In the genomic region with DNA sequence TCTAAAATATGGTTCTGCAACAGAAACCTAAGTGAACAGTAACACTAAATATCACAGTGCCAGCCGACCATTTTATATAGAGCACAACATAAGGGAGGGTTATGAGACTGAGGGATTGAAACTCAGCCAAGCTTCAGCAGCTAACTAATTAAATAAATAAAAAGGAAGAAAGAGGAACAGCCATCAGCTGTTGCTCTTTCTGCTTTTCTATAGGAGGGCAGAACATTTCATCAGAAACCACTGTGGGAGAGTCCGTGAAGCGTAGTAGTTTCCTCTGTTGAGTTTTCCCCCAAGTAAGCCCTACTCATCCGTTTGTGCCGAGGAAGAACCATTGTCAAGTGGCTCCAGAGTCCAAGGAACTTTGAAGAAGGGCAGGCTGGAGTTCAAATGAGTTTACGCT, we compare ENCODE assay signal across 15 cellular contexts.
"Had no signal": no experiment of that assay in that cellular context is flagged by ENCODE, and none has a peak within 500 bp of the region (broad histone marks: within the 10 kb centered on the region; RNA-seq: fewer than 3 reads in every experiment).

No MANE protein-coding gene starts in this region.

- H3K27ac ChIP-seq: adrenal gland, prostate gland, spleen, stomach, testis, upper lobe of right lung had no signal

- H3K36me3 ChIP-seq: adrenal gland, prostate gland, spleen, upper lobe of right lung had no signal

- H3K4me3 Mint-ChIP-seq: activated CD4-positive, alpha-beta memory T cell treated with anti-CD3 and anti-CD28 coated beads, Interleukin-2, amount 10 ng/mL, durations not matched to agents 7 days and 5 days; activated naive CD4-positive, alpha-beta T cell treated with anti-CD3 and anti-CD28 coated beads, Interleukin-2, amount 50 U/mL, for 24 hours; activated T-cell treated with anti-CD3 and anti-CD28 coated beads, Interleukin-2, amount 50 U/mL, for 24 hours; memory B cell; naive thymus-derived CD8-positive, alpha-beta T cell had no signal

- H3K4me1 ChIP-seq: adrenal gland, prostate gland, spleen, testis, upper lobe of right lung had no signal

- H3K4me1 Mint-ChIP-seq: activated CD4-positive, alpha-beta memory T cell treated with anti-CD3 and anti-CD28 coated beads, Interleukin-2, amount 10 ng/mL, durations not matched to agents 7 days and 5 days; activated naive CD4-positive, alpha-beta T cell treated with anti-CD3 and anti-CD28 coated beads, Interleukin-2, amount 50 U/mL, for 24 hours; memory B cell; naive thymus-derived CD8-positive, alpha-beta T cell had no signal

- H3K27me3 ChIP-seq: adrenal gland, spleen, stomach, testis, upper lobe of right lung had no signal

- H3K27me3 Mint-ChIP-seq: activated CD4-positive, alpha-beta memory T cell treated with anti-CD3 and anti-CD28 coated beads, Interleukin-2, amount 10 ng/mL, durations not matched to agents 7 days and 5 days; activated naive CD4-positive, alpha-beta T cell treated with anti-CD3 and anti-CD28 coated beads, Interleukin-2, amount 50 U/mL, for 24 hours; activated T-cell treated with anti-CD3 and anti-CD28 coated beads, Interleukin-2, amount 50 U/mL, for 24 hours; memory B cell; naive thymus-derived CD8-positive, alpha-beta T cell had no signal

- H3K27ac Mint-ChIP-seq: activated CD4-positive, alpha-beta memory T cell treated with anti-CD3 and anti-CD28 coated beads, Interleukin-2, amount 10 ng/mL, durations not matched to agents 7 days and 5 days; activated naive CD4-positive, alpha-beta T cell treated with anti-CD3 and anti-CD28 coated beads, Interleukin-2, amount 50 U/mL, for 24 hours; activated T-cell treated with anti-CD3 and anti-CD28 coated beads, Interleukin-2, amount 50 U/mL, for 24 hours; memory B cell had no signal

- DNase-seq: activated CD4-positive, alpha-beta memory T cell treated with anti-CD3 and anti-CD28 coated beads, Interleukin-2, amount 10 ng/mL, durations not matched to agents 7 days and 5 days; activated CD4-positive, alpha-beta T cell treated with anti-CD3 and anti-CD28 coated beads for 4 hours; activated T-cell treated with anti-CD3 and anti-CD28 coated beads, Interleukin-2, amount 50 U/mL, for 24 hours; adrenal gland; left ventricle myocardium inferior; naive thymus-derived CD8-positive, alpha-beta T cell; spleen; stimulated activated CD4-positive, alpha-beta T cell treated with anti-CD3 and anti-CD28 coated beads, Interleukin-1b, Interleukin-23, amount 100 ng/mL, for 48 hours; stomach; testis; upper lobe of right lung had no signal

- H3K4me3 ChIP-seq: adrenal gland, left ventricle myocardium inferior, prostate gland, spleen, stomach, testis, upper lobe of right lung had no signal

- H3K9me3 ChIP-seq: adrenal gland, left ventricle myocardium inferior, prostate gland, stomach, testis, upper lobe of right lung had no signal

- H3K36me3 Mint-ChIP-seq: activated naive CD4-positive, alpha-beta T cell treated with anti-CD3 and anti-CD28 coated beads, Interleukin-2, amount 50 U/mL, for 24 hours; memory B cell had no signal

- ATAC-seq: naive thymus-derived CD8-positive, alpha-beta T cell; sciatic nerve; upper lobe of right lung had no signal
